Comparison of ENCODE assay signal across 30 cellular contexts in the genomic region with DNA sequence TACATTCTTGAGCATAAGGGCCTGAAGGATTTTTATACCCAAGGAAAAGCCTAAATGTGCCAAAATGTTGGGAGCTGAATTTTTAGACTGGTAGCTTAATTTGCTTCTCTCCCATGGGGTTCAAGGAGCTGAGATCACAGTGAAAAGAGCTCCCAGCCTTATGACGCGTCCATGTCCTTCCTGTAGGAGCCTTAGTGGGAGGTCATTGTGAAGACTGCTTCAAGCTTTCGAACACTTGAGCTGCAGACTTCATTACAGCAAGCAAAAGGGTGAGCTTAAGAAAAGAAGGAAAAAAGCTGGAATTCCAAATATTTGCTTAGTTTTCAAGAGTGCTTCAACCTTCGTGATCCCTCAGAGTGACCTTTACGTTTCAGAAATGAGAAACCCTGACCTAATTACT.
"Had no signal": no experiment of that assay in that cellular context is flagged by ENCODE, and none has a peak within 500 bp of the region (broad histone marks: within the 10 kb centered on the region; RNA-seq: fewer than 3 reads in every experiment).

No MANE protein-coding gene starts in this region.

- H3K36me3 ChIP-seq: adrenal gland, breast epithelium, SJCRH30 had no signal

- ATAC-seq: activated CD4-positive, CD25-positive, alpha-beta regulatory T cell treated with anti-CD3 and anti-CD28 coated beads, Interleukin-2, amount 50 U/mL, for 24 hours; activated CD8-positive, alpha-beta memory T cell treated with anti-CD3 and anti-CD28 coated beads, Interleukin-2, amount 10 ng/mL, durations not matched to agents 7 days and 5 days; body of pancreas had no signal

- H3K27ac ChIP-seq: adrenal gland, body of pancreas, breast epithelium, KMS-11, PC-9, SJCRH30, SK-N-MC had no signal

- H3K36me3 Mint-ChIP-seq: activated CD8-positive, alpha-beta memory T cell treated with anti-CD3 and anti-CD28 coated beads, Interleukin-2, amount 10 ng/mL, durations not matched to agents 7 days and 5 days; activated naive CD4-positive, alpha-beta T cell treated with anti-CD3 and anti-CD28 coated beads, Interleukin-2, amount 50 U/mL, for 24 hours had no signal

- H3K4me3 ChIP-seq: adrenal gland, body of pancreas, breast epithelium, PC-9, SJCRH30, SK-N-MC had no signal

- H3K27me3 Mint-ChIP-seq: activated T-cell treated with anti-CD3 and anti-CD28 coated beads, Interleukin-2, amount 50 U/mL, for 24 hours had no signal

- H3K4me1 ChIP-seq: adrenal gland, body of pancreas, breast epithelium, SJCRH30 had no signal

- H3K27me3 ChIP-seq: adrenal gland, body of pancreas, breast epithelium, SJCRH30 had no signal

- H3K9me3 Mint-ChIP-seq: activated CD4-positive, alpha-beta memory T cell treated with anti-CD3 and anti-CD28 coated beads, Interleukin-2, amount 10 ng/mL, durations not matched to agents 7 days and 5 days; activated naive CD4-positive, alpha-beta T cell treated with anti-CD3 and anti-CD28 coated beads, Interleukin-2, amount 50 U/mL, for 24 hours; activated T-cell treated with anti-CD3 and anti-CD28 coated beads, Interleukin-2, amount 50 U/mL, for 24 hours; activated T-helper 2 cell treated with anti-CD3 and anti-CD28 coated beads, Interferon-gamma antibody, Interleukin-2, Interleukin-4, amounts not matched to agents 10 μg/mL and 5 μg/mL and 100 μg/mL, durations not matched to agents 14 hours and 24 hours and 36 hours had no signal

- H3K9me3 ChIP-seq: adrenal gland, body of pancreas, breast epithelium, SJCRH30 had no signal

- H3K4me3 Mint-ChIP-seq: activated CD4-positive, alpha-beta memory T cell treated with anti-CD3 and anti-CD28 coated beads, Interleukin-2, amount 10 ng/mL, durations not matched to agents 7 days and 5 days; activated CD8-positive, alpha-beta memory T cell treated with anti-CD3 and anti-CD28 coated beads, Interleukin-2, amount 10 ng/mL, durations not matched to agents 7 days and 5 days; activated naive CD4-positive, alpha-beta T cell treated with anti-CD3 and anti-CD28 coated beads, Interleukin-2, amount 50 U/mL, for 24 hours; activated T-cell treated with anti-CD3 and anti-CD28 coated beads, Interleukin-2, amount 50 U/mL, for 24 hours had no signal

- H3K27ac Mint-ChIP-seq: activated CD4-positive, alpha-beta memory T cell treated with anti-CD3 and anti-CD28 coated beads, Interleukin-2, amount 10 ng/mL, durations not matched to agents 7 days and 5 days; activated CD8-positive, alpha-beta memory T cell treated with anti-CD3 and anti-CD28 coated beads, Interleukin-2, amount 10 ng/mL, durations not matched to agents 7 days and 5 days; activated naive CD4-positive, alpha-beta T cell treated with anti-CD3 and anti-CD28 coated beads, Interleukin-2, amount 50 U/mL, for 24 hours; activated T-cell treated with anti-CD3 and anti-CD28 coated beads, Interleukin-2, amount 50 U/mL, for 24 hours; activated T-helper 2 cell treated with anti-CD3 and anti-CD28 coated beads, Interferon-gamma antibody, Interleukin-2, Interleukin-4, amounts not matched to agents 10 μg/mL and 5 μg/mL and 100 μg/mL, durations not matched to agents 14 hours and 24 hours and 36 hours had no signal

- DNase-seq: activated CD4-positive, alpha-beta memory T cell treated with anti-CD3 and anti-CD28 coated beads, Interleukin-2, amount 10 ng/mL, durations not matched to agents 7 days and 5 days; activated CD4-positive, alpha-beta T cell treated with anti-CD3 and anti-CD28 coated beads for 4 hours; activated CD8-positive, alpha-beta memory T cell treated with anti-CD3 and anti-CD28 coated beads for 24 hours; activated CD8-positive, alpha-beta memory T cell treated with anti-CD3 and anti-CD28 coated beads, Interleukin-2, amount 10 ng/mL, durations not matched to agents 7 days and 5 days; activated gamma-delta T cell; activated naive CD4-positive, alpha-beta T cell treated with Interleukin-2 at 50 U/mL for 16 hours; activated T-cell treated with anti-CD3 and anti-CD28 coated beads, Interleukin-2, amount 50 U/mL, for 24 hours; adrenal gland; body of pancreas; MM.1S; MV-4-11; NCI-H1092; NCI-H1436 treated with DMSO at 0.1 percent for 48 hours; NCI-H1694 treated with DMSO at 0.1 percent for 48 hours; NCI-H2029; NCI-H2171; NCI-H510A; NCI-H526; NCI-H748 treated with DMSO at 0.1 percent for 48 hours; NK-92 treated with Interleukin-12 subunit alpha and Interleukin-12 subunit beta, amount 100 ng/mL, for 24 hours; PC-9; SHP77; SJCRH30; T1000 had no signal

- H3K4me1 Mint-ChIP-seq: activated CD4-positive, alpha-beta memory T cell treated with anti-CD3 and anti-CD28 coated beads, Interleukin-2, amount 10 ng/mL, durations not matched to agents 7 days and 5 days; activated CD8-positive, alpha-beta memory T cell treated with anti-CD3 and anti-CD28 coated beads, Interleukin-2, amount 10 ng/mL, durations not matched to agents 7 days and 5 days; activated naive CD4-positive, alpha-beta T cell treated with anti-CD3 and anti-CD28 coated beads, Interleukin-2, amount 50 U/mL, for 24 hours had no signal
